35 cellular contexts compared by ENCODE assay signal in genomic region chr6:128216917-128217316, GRCh38.
"Had no signal": no experiment of that assay in that cellular context is flagged by ENCODE, and none has a peak within 500 bp of the region (broad histone marks: within the 10 kb centered on the region; RNA-seq: fewer than 3 reads in every experiment).

No MANE protein-coding gene starts in this region.

- H3K27ac ChIP-seq: KMS-11 had no signal

- H3K27me3 ChIP-seq: MG63 had no signal

- DNase-seq: Karpas-422, Kasumi-1, KG1, MG63, MM.1S, MV-4-11, NCI-H1048, NCI-H1092, NCI-H1092 treated with DMSO at 0.1 percent for 48 hours, NCI-H1105, NCI-H1105 treated with DMSO at 0.1 percent for 48 hours, NCI-H1417, NCI-H1417 treated with DMSO at 0.1 percent for 48 hours, NCI-H1436, NCI-H146, NCI-H1694, NCI-H1694 treated with DMSO at 0.1 percent for 48 hours, NCI-H187, NCI-H187 treated with DMSO at 0.1 percent for 48 hours, NCI-H1930, NCI-H2029, NCI-H2029 treated with DMSO at 0.1 percent for 48 hours, NCI-H2081, NCI-H2081 treated with DMSO at 0.1 percent for 48 hours, NCI-H2107, NCI-H2171, NCI-H2171 treated with DMSO at 0.1 percent for 48 hours, NCI-H2227 treated with DMSO at 0.1 percent for 48 hours, NCI-H226, NCI-H345, NCI-H446, NCI-H446 treated with DMSO at 0.1 percent for 48 hours, NCI-H510A, NCI-H510A treated with DMSO at 0.1 percent for 48 hours had no signal

- H3K4me3 ChIP-seq: MG63 had no signal
